Comparison of ENCODE assay signal across 8 cellular contexts in the genomic region with DNA sequence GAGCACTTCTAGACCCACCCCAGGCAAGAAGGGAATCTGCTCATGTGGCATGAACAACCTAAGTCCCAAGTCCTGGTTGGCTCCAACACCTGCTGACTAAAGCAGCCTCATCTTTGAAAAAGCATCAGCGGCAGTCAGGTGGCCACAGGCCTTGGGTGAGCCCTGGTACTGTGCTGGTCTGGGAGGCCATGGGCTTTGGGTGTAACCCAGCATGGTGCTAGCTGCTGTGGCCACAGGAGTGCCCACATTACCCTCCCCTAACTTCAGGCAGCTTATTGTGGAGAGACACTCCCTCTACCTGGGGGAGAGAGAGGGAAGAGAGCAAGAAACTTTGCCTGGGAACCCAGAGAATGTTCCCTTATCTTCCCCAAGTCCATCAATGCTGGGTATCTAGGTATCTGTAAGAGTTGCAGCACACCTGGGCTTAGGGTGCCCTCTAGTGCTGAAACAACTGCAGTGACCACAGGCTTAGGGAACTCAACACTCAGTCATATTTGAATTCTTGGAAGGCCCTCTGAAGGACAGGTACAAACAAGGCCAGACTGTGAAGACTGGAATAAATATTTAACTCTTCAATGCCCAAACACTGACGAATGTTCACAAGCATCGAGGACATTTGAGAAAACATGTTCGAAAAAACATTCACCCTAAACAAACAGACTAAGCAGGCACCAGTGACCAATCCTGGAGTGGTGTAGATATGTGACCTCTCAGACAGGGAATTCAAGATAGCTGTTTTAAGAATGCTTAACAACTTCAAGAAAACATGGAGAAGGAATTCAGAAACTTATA.
DNase-seq lines count a peak whose midpoint lies in the region; ATAC-seq, FAIRE-seq and TF ChIP-seq lines count a peak whose summit lies in the region.

No MANE protein-coding gene starts in this region.

- DNase-seq in D721Med (ENCODE audit: insufficient read length, low spot score) = no peak
- no peak for DNase-seq in HFF-Myc (ENCODE audit: extremely low read depth, low read depth)
- DNase-seq in keratinocyte (ENCODE audit: low read depth, low spot score) = peak; percentile 32
- no peak for DNase-seq in NCI-H226

- dilution Hi-C loops in keratinocyte (cut with MboI; ENCODE audit: extremely low pct_ligation_motif_present, low sequenced_read_pairs) = no loop called here

- H2AFZ ChIP-seq in SU-DHL-6 (ENCODE audit: low read depth, low read length, severe bottlenecking) = no peak overlapping the region
- no peak overlapping the region for H2AFZ ChIP-seq in keratinocyte (ENCODE audit: control insufficient read depth, low read length)

- H4K20me1 ChIP-seq in SU-DHL-6 (ENCODE audit: low read depth, low read length) (no peaks in the 10 kb centered on the region), keratinocyte (ENCODE audit: control insufficient read depth, extremely low read depth, insufficient read depth, low read length) (no peaks in the 10 kb centered on the region)

- peaks cover 2% of the 10 kb centered on the region for H3K4me1 ChIP-seq in keratinocyte (ENCODE audit: control insufficient read depth, extremely low read depth, insufficient read depth, low read length)

- H3K9ac ChIP-seq in SU-DHL-6 (ENCODE audit: low read length) = no peak overlapping the region
- H3K9ac ChIP-seq in keratinocyte (ENCODE audit: control insufficient read depth, extremely low read depth, insufficient read depth, low read length) = no peak overlapping the region

- H3K9me3 ChIP-seq in SU-DHL-6 (ENCODE audit: insufficient read depth, low read length) (no peaks in the 10 kb centered on the region; the same call in 1 of the 2 replicates), keratinocyte (ENCODE audit: control insufficient read depth, low read depth, low read length) (no peaks in the 10 kb centered on the region)

- H3K4me3 ChIP-seq in HFF-Myc (replicated peaks; ENCODE audit: low read depth, low read length) (no peak overlapping the region), SU-DHL-6 (ENCODE audit: insufficient read depth, low read length, poor library complexity, severe bottlenecking) (no peak overlapping the region), keratinocyte (ENCODE audit: control insufficient read depth in 2 of 3, extremely low read depth in 1 of 3, insufficient read depth in 2 of 3, low read depth in 1 of 3, low read length in 3 of 3) (no peak overlapping the region)

- peaks cover 3% of the 10 kb centered on the region for H3K9me1 ChIP-seq in keratinocyte (ENCODE audit: control insufficient read depth, extremely low read depth, insufficient read depth, low read length)

- H3K79me2 ChIP-seq in SU-DHL-6 (ENCODE audit: insufficient read depth, low read length) (no peaks in the 10 kb centered on the region), keratinocyte (ENCODE audit: control insufficient read depth, insufficient read depth, low read length) (peaks cover 6% of the 10 kb centered on the region)

- FAIRE-seq in D721Med (lab: Jason Lieb, UNC) = no peak
- peak; percentile 69 for FAIRE-seq in keratinocyte (lab: Jason Lieb, UNC)

- peaks cover 12% of the 10 kb centered on the region for H3K36me3 ChIP-seq in SU-DHL-6 (ENCODE audit: low read length)
- H3K36me3 ChIP-seq in keratinocyte (ENCODE audit: control insufficient read depth in 2 of 2, extremely low read depth in 1 of 2, insufficient read depth in 2 of 2, low read length in 2 of 2) = peaks cover 16 to 23% of the 10 kb centered on the region in 2 experiments

- ATAC-seq in HG02981 (IDR thresholded peaks at IDR 0.05; ENCODE audit: unreplicated experiment) (no peak), HG03571 (IDR thresholded peaks at IDR 0.05; ENCODE audit: unreplicated experiment) (no peak), HG02588 (IDR thresholded peaks at IDR 0.05; ENCODE audit: unreplicated experiment) (no peak)

- H3K4me2 ChIP-seq in SU-DHL-6 (ENCODE audit: low read depth, low read length, poor library complexity, severe bottlenecking) (no peak overlapping the region), keratinocyte (ENCODE audit: control insufficient read depth, extremely low read depth, insufficient read depth, low read depth, low read length) (peak overlapping the region; percentile 2)

- H3K27ac ChIP-seq in SU-DHL-6 (ENCODE audit: low read depth, low read length) (no peak overlapping the region), keratinocyte (ENCODE audit: control insufficient read depth, insufficient read depth, low read length) (no peak overlapping the region)

- H3K9me2 ChIP-seq in SU-DHL-6 (replicated peaks; ENCODE audit: insufficient read depth, low read length) = no peaks in the 10 kb centered on the region

- peak; percentile 27 for TF ChIP-seq CTCF in D721Med (IDR thresholded peaks at IDR 0.05; ENCODE audit: insufficient read depth, missing control alignments)
- TF ChIP-seq CTCF in HFF-Myc (IDR thresholded peaks at IDR 0.05; ENCODE audit: low read depth, low read length, missing control alignments) = peak; percentile 68
- peak; percentile 73 for TF ChIP-seq CTCF in SU-DHL-6 (IDR thresholded peaks at IDR 0.05; ENCODE audit: insufficient read depth, low read length, poor library complexity, severe bottlenecking)
- TF ChIP-seq CTCF in keratinocyte (optimal IDR thresholded peaks at IDR 0.05 in 1 of 3, IDR thresholded peaks at IDR 0.05 in 1 of 3, conservative IDR thresholded peaks at IDR 0.05 in 1 of 3; ENCODE audit: extremely low read depth in 1 of 3, insufficient read depth in 2 of 3, low read length in 3 of 3) = peak; percentile 71 to 87 (median 81)

- no peaks in the 10 kb centered on the region for H3F3A ChIP-seq in SU-DHL-6 (ENCODE audit: insufficient read depth)

- no peaks in the 10 kb centered on the region for H3K27me3 ChIP-seq in SU-DHL-6 (ENCODE audit: low read length)
- no peaks in the 10 kb centered on the region for H3K27me3 ChIP-seq in keratinocyte (ENCODE audit: control insufficient read depth, extremely low read depth, insufficient read depth, low read length)

Comparison
In these comparisons a context has a peak if more than half of its experiments do, and no peak if none do; other contexts are left out.
1. CTCF ChIP-seq: peak in every context shown above with its lines; median percentile 81 in keratinocyte; 73 in SU-DHL-6; 68 in HFF-Myc; 27 in D721Med.